Comparison of ENCODE assay signal across 1 cellular context in genomic region chr12:67477682-67478265, GRCh38.
TF ChIP-seq lines count a peak whose summit lies in the region.

No MANE protein-coding gene starts in this region.

TF ChIP-seq in GM23338, 12 proteins besides CTCF, POLR2A, EP300 and RAD21 (continued from another document):
- TF ChIP-seq REST (IDR thresholded peaks at IDR 0.05; ENCODE audit: unreplicated experiment) = no peak
- no peak for TF ChIP-seq ZNF114 (CRISPR knock-in tag; IDR thresholded peaks at IDR 0.05)
- TF ChIP-seq STAT1 (IDR thresholded peaks at IDR 0.05; ENCODE audit: unreplicated experiment) = no peak
- TF ChIP-seq ETS1 (IDR thresholded peaks at IDR 0.05) = no peak
- no peak for TF ChIP-seq NANOG (IDR thresholded peaks at IDR 0.05; ENCODE audit: borderline replicate concordance)
